10 cellular contexts compared by ENCODE assay signal in the genomic region with DNA sequence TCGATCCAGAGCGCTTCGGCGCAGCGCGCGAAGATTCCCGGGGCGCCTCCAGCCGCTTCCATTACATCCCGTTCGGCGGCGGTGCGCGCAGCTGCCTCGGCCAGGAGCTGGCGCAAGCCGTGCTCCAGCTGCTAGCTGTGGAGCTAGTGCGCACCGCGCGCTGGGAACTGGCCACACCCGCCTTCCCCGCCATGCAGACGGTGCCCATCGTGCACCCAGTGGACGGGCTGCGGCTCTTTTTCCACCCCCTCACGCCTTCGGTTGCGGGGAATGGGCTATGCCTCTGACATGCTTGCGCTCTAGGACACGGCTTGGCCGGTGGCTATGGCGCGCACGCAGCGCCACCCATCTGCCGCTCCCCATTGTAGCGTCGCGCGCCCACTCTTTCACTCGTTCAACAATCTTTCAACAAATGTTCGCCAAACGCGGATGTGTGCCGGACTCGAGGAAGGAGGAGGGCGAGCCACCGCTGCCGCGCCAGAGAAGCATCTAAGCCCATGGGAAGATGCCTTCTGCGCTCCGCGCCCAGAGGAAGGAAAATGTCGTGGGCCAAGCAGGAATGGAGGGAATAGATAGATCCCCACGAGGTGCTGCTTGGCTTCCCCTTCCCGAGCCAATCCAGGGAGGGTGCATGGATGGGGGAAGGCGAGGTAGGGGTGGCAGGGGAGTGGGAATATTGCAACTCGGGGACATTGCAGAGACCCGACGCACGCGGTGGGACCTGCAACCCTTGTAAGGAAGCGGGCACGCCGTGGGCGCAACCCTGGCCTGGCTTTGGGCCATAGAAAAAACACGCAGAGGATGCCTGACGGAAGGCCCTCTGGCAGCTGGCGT. TPM values are rescaled to one million over a fixed set of nuclear protein-coding genes. Genes with fewer than 3 reads are reported as not detected.
DNase-seq lines count a peak whose midpoint lies in the region; ATAC-seq and TF ChIP-seq lines count a peak whose summit lies in the region.
"Had no signal": no experiment of that assay in that cellular context is flagged by ENCODE, and none has a peak within 500 bp of the region (broad histone marks: within the 10 kb centered on the region; RNA-seq: fewer than 3 reads in every experiment).

No MANE protein-coding gene starts in this region.

- POLR2A ChIA-PET in naive thymus-derived CD8-positive, alpha-beta T cell (lab: Charles Lee), result no interaction called here

- H3K4me3 Mint-ChIP-seq in neural crest cell, result peak overlapping the region; percentile 67
- no peak overlapping the region for H3K4me3 Mint-ChIP-seq in naive thymus-derived CD8-positive, alpha-beta T cell

- H3K27ac Mint-ChIP-seq in neural crest cell (ENCODE audit: unreplicated experiment), result no peak overlapping the region
- H3K27ac Mint-ChIP-seq in naive thymus-derived CD8-positive, alpha-beta T cell, result peak overlapping the region in 1 of 10 donors; percentile 50

- DNase-seq in NCI-H1105 treated with DMSO at 0.1 percent for 48 hours (lab: John Stamatoyannopoulos, UW), result peak; percentile 34
- no peak for DNase-seq in NCI-H1105 (lab: John Stamatoyannopoulos, UW)
- DNase-seq in neural crest cell (ENCODE audit: low read depth, low spot score), result no peak
- no peak for DNase-seq in NK-92 (lab: John Stamatoyannopoulos, UW; ENCODE audit: unreplicated experiment)
- DNase-seq in naive thymus-derived CD8-positive, alpha-beta T cell, result no peak
- DNase-seq: activated effector memory CD4-positive, alpha-beta T cell treated with anti-CD3 and anti-CD28 coated beads, Interleukin-2, amount 50 U/mL, for 16 hours had no signal

- H3K4me1 ChIP-seq in HUES64 (ENCODE audit: insufficient read depth, low read length), result peaks cover 13% of the 10 kb centered on the region; the same call in 1 of the 2 replicates
- H3K4me1 ChIP-seq in ectodermal cell (ENCODE audit: control insufficient read depth, insufficient read depth, low read length), result peaks cover 13% of the 10 kb centered on the region

- peak overlapping the region; percentile 46 for H3K4me3 ChIP-seq in HUES64 (ENCODE audit: low read length)
- H3K4me3 ChIP-seq in ectodermal cell (ENCODE audit: insufficient read depth, low read depth, low read length), result peak overlapping the region; percentile 39

- peaks cover 28% of the 10 kb centered on the region for H3K4me1 Mint-ChIP-seq in neural crest cell
- H3K4me1 Mint-ChIP-seq in naive thymus-derived CD8-positive, alpha-beta T cell, result peaks cover 9 to 31% (median 25%) of the 10 kb centered on the region in 4 donors

- peaks cover 100% of the 10 kb centered on the region for H3K27me3 ChIP-seq in HUES64 (ENCODE audit: insufficient read depth, low read length)
- H3K27me3 ChIP-seq in ectodermal cell (ENCODE audit: control insufficient read depth, insufficient read depth, low read length, poor library complexity, severe bottlenecking), result peaks cover 100% of the 10 kb centered on the region

- H3K27ac ChIP-seq in HUES64 (ENCODE audit: low read depth, low read length), result no peak overlapping the region
- H3K27ac ChIP-seq in ectodermal cell (ENCODE audit: insufficient read depth, low read depth, low read length, poor library complexity, severe bottlenecking), result no peak overlapping the region

- no peaks in the 10 kb centered on the region for H3K9me3 ChIP-seq in HUES64 (ENCODE audit: insufficient read depth, low read depth, low read length)
- H3K9me3 ChIP-seq in ectodermal cell (ENCODE audit: control insufficient read depth, low read length), result no peaks in the 10 kb centered on the region

- no peak for ATAC-seq in naive thymus-derived CD8-positive, alpha-beta T cell
- no peak for ATAC-seq in HG03196 (IDR thresholded peaks at IDR 0.05; ENCODE audit: unreplicated experiment)

- WGBS in HUES64, result 10% methylated on average over 73 of the region's 73 CpGs
- WGBS in ectodermal cell, 2 experiments, result 11% methylated on average over 73 of the region's 73 CpGs

- H3K36me3 ChIP-seq in HUES64 (ENCODE audit: insufficient read depth, low read length), result no peaks in the 10 kb centered on the region
- H3K36me3 ChIP-seq in ectodermal cell (ENCODE audit: control insufficient read depth, insufficient read depth, low read length), result no peaks in the 10 kb centered on the region

- H3K9me3 Mint-ChIP-seq in neural crest cell, result no peaks in the 10 kb centered on the region
- peaks cover 0 to 2% (median 0%) of the 10 kb centered on the region in 9 donors for H3K9me3 Mint-ChIP-seq in naive thymus-derived CD8-positive, alpha-beta T cell

- H3K9ac ChIP-seq in HUES64 (ENCODE audit: low read depth, low read length), result no peak overlapping the region

- peaks cover 97% of the 10 kb centered on the region for H3K27me3 Mint-ChIP-seq in neural crest cell (ENCODE audit: low read depth)
- peaks cover 36 to 84% (median 64%) of the 10 kb centered on the region in 5 donors for H3K27me3 Mint-ChIP-seq in naive thymus-derived CD8-positive, alpha-beta T cell

- TF ChIP-seq CTCF in neural crest cell (conservative IDR thresholded peaks at IDR 0.05), result no peak

- no peaks in the 10 kb centered on the region for H3K36me3 Mint-ChIP-seq in neural crest cell (ENCODE audit: low read depth)
- no peaks in the 10 kb centered on the region for H3K36me3 Mint-ChIP-seq in naive thymus-derived CD8-positive, alpha-beta T cell

RNA-seq across cellular contexts. Expression of a gene that starts 5.1 kb away (rescaled TPM):
- polyA plus RNA-seq in HUES64 (2013, experiment 1 of 2), result 30.6 TPM
- 25.4 TPM for polyA plus RNA-seq in HUES64 (2013, experiment 2 of 2)
- polyA plus RNA-seq in ectodermal cell (2013, experiment 1 of 4), result 60.5 TPM
- polyA plus RNA-seq in ectodermal cell (2013, experiment 2 of 4), result 28.7 TPM
- 38.5 TPM for polyA plus RNA-seq in ectodermal cell (2013, experiment 3 of 4)
- 34.6 TPM for polyA plus RNA-seq in ectodermal cell (2013, experiment 4 of 4)
- 0.23 and 0.30 TPM in 2 replicates for total RNA-seq in neural crest cell
- not detected for total RNA-seq in naive thymus-derived CD8-positive, alpha-beta T cell
- polyA plus RNA-seq in naive thymus-derived CD8-positive, alpha-beta T cell, result not detected
- total RNA-seq: OCI-LY7 had no signal

RNA-seq across cellular contexts. Expression of a gene that starts 8.0 kb away (rescaled TPM):
- 4.1 TPM for polyA plus RNA-seq in HUES64 (2013, experiment 1 of 2)
- 5.6 TPM for polyA plus RNA-seq in HUES64 (2013, experiment 2 of 2)
- polyA plus RNA-seq in ectodermal cell (2013, experiment 1 of 4), result 76.8 TPM
- polyA plus RNA-seq in ectodermal cell (2013, experiment 2 of 4), result 47.8 TPM
- polyA plus RNA-seq in ectodermal cell (2013, experiment 3 of 4), result 56.7 TPM
- 56.4 TPM for polyA plus RNA-seq in ectodermal cell (2013, experiment 4 of 4)
- 0.30 and 0.37 TPM in 2 replicates for total RNA-seq in neural crest cell
- under 1 TPM; 0.33 to 0.44 TPM for total RNA-seq in naive thymus-derived CD8-positive, alpha-beta T cell
- not detected for polyA plus RNA-seq in naive thymus-derived CD8-positive, alpha-beta T cell
